Comparison of ENCODE assay signal across 14 cellular contexts in the genomic region with DNA sequence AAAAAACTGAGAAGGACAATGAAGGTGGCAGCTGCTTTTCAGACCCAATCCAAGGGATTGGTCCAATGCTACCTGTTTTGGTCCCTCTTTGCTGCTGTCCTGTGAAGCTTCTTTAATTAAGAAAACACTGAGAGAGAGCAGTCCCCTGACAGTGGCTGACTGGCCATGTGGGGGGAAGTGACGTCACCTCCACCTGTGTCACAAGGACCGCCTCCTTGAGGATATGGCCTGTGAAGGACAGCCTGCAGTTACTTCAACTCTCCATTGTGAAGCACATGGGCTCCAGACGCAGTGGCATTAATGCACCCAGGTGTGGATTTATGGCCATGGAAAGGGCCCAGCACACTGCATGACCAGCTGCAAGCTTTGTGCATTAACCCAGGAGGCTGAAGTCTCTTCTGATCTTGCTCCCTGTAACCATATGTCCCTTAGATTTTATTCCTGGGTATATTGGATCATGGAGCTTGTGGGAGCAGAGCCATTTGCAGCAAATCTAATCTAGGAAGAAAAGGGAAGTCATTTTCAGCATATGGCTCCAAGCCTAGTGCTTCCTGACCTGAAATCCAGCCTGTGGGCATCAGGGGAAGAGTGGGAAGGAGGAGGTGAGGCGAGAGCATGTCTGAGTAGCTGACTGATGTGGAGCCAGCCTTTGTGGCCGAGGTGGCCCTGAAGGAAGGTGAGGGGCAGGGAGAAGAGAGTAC. TPM values are rescaled to one million over a fixed set of nuclear protein-coding genes. Genes with fewer than 3 reads are reported as not detected.
A peak's percentile ranks its signal among the peaks of the same experiment; 100 is the strongest.
DNase-seq lines count a peak whose midpoint lies in the region; ATAC-seq and TF ChIP-seq lines count a peak whose summit lies in the region.
"Had no signal": no experiment of that assay in that cellular context is flagged by ENCODE, and none has a peak within 500 bp of the region (broad histone marks: within the 10 kb centered on the region; RNA-seq: fewer than 3 reads in every experiment).

No MANE protein-coding gene starts in this region.

- H3K4me1 Mint-ChIP-seq in activated CD4-positive, alpha-beta memory T cell treated with anti-CD3 and anti-CD28 coated beads for 36 hours (ENCODE audit: low read depth): peaks cover 3% of the 10 kb centered on the region
- H3K4me1 Mint-ChIP-seq in activated CD4-positive, alpha-beta memory T cell treated with anti-CD3 and anti-CD28 coated beads, Interleukin-2, amount 10 ng/mL, durations not matched to agents 7 days and 5 days: no peaks in the 10 kb centered on the region
- peaks cover 28% of the 10 kb centered on the region for H3K4me1 Mint-ChIP-seq in WTC11
- H3K4me1 Mint-ChIP-seq in stimulated activated effector memory CD8-positive, alpha-beta T cell treated with anti-CD3 and anti-CD28 coated beads, Interleukin-12 subunit alpha, Interleukin-12 subunit beta, amount 100 ng/mL, for 72 hours: peaks cover 28% of the 10 kb centered on the region

- H3K27ac Mint-ChIP-seq in activated CD4-positive, alpha-beta memory T cell treated with anti-CD3 and anti-CD28 coated beads for 36 hours: no peak overlapping the region
- H3K27ac Mint-ChIP-seq in activated CD4-positive, alpha-beta memory T cell treated with anti-CD3 and anti-CD28 coated beads, Interleukin-2, amount 10 ng/mL, durations not matched to agents 7 days and 5 days: no peak overlapping the region
- peak overlapping the region; percentile 55 for H3K27ac Mint-ChIP-seq in WTC11
- no peak overlapping the region for H3K27ac Mint-ChIP-seq in stimulated activated effector memory CD8-positive, alpha-beta T cell treated with anti-CD3 and anti-CD28 coated beads, Interleukin-12 subunit alpha, Interleukin-12 subunit beta, amount 100 ng/mL, for 72 hours

- 91 to 97% (median 94%) methylated on average over 5 of the region's 5 CpGs for WGBS in adrenal gland, 4 donors

- H3K9me3 ChIP-seq in adrenal gland (replicated peaks in 1 of 3): no peaks in the 10 kb centered on the region

- H3K4me3 Mint-ChIP-seq in activated CD4-positive, alpha-beta memory T cell treated with anti-CD3 and anti-CD28 coated beads for 36 hours: no peak overlapping the region
- no peak overlapping the region for H3K4me3 Mint-ChIP-seq in activated CD4-positive, alpha-beta memory T cell treated with anti-CD3 and anti-CD28 coated beads, Interleukin-2, amount 10 ng/mL, durations not matched to agents 7 days and 5 days
- H3K4me3 Mint-ChIP-seq in WTC11: no peak overlapping the region
- no peak overlapping the region for H3K4me3 Mint-ChIP-seq in stimulated activated effector memory CD8-positive, alpha-beta T cell treated with anti-CD3 and anti-CD28 coated beads, Interleukin-12 subunit alpha, Interleukin-12 subunit beta, amount 100 ng/mL, for 72 hours

- peaks cover 0 to 14% of the 10 kb centered on the region in 2 donors for H3K4me1 ChIP-seq in adrenal gland (replicated peaks in 1 of 2)

- no peaks in the 10 kb centered on the region for H3K9me3 Mint-ChIP-seq in activated CD4-positive, alpha-beta memory T cell treated with anti-CD3 and anti-CD28 coated beads for 36 hours
- no peaks in the 10 kb centered on the region for H3K9me3 Mint-ChIP-seq in activated CD4-positive, alpha-beta memory T cell treated with anti-CD3 and anti-CD28 coated beads, Interleukin-2, amount 10 ng/mL, durations not matched to agents 7 days and 5 days
- peaks cover 12% of the 10 kb centered on the region for H3K9me3 Mint-ChIP-seq in WTC11
- H3K9me3 Mint-ChIP-seq in stimulated activated effector memory CD8-positive, alpha-beta T cell treated with anti-CD3 and anti-CD28 coated beads, Interleukin-12 subunit alpha, Interleukin-12 subunit beta, amount 100 ng/mL, for 72 hours: no peaks in the 10 kb centered on the region

- peak; percentile 15 for DNase-seq in activated CD4-positive, alpha-beta memory T cell treated with anti-CD3 and anti-CD28 coated beads for 36 hours
- no peak for DNase-seq in activated CD4-positive, alpha-beta memory T cell treated with anti-CD3 and anti-CD28 coated beads, Interleukin-2, amount 10 ng/mL, durations not matched to agents 7 days and 5 days
- peak; percentile 22 for DNase-seq in NAMALWA (ENCODE audit: low spot score)
- no peak for DNase-seq in WTC11 (ENCODE audit: low spot score)
- no peak for DNase-seq in stimulated activated effector memory CD8-positive, alpha-beta T cell treated with anti-CD3 and anti-CD28 coated beads, Interleukin-12 subunit alpha, Interleukin-12 subunit beta, amount 100 ng/mL, for 72 hours (ENCODE audit: low spot score in 2 of 2)
- DNase-seq in activated CD4-positive, CD25-positive, alpha-beta regulatory T cell treated with anti-CD3 and anti-CD28 coated beads, Interleukin-2, amount 50 U/mL, for 72 hours: no peak
- DNase-seq in adrenal gland: no peak
- DNase-seq in Ammon's horn (ENCODE audit: low spot score): no peak
- DNase-seq: DND-41, NCI-H1092, NCI-H1694, NCI-H446, NCI-H748 treated with DMSO at 0.1 percent for 48 hours, SIG-M5 had no signal

- no peak overlapping the region for H3K4me3 ChIP-seq in adrenal gland

- peaks cover 3% of the 10 kb centered on the region for H3K36me3 Mint-ChIP-seq in activated CD4-positive, alpha-beta memory T cell treated with anti-CD3 and anti-CD28 coated beads for 36 hours
- peaks cover 6% of the 10 kb centered on the region for H3K36me3 Mint-ChIP-seq in activated CD4-positive, alpha-beta memory T cell treated with anti-CD3 and anti-CD28 coated beads, Interleukin-2, amount 10 ng/mL, durations not matched to agents 7 days and 5 days (ENCODE audit: low read depth)
- peaks cover 18% of the 10 kb centered on the region for H3K36me3 Mint-ChIP-seq in WTC11
- H3K36me3 Mint-ChIP-seq in stimulated activated effector memory CD8-positive, alpha-beta T cell treated with anti-CD3 and anti-CD28 coated beads, Interleukin-12 subunit alpha, Interleukin-12 subunit beta, amount 100 ng/mL, for 72 hours: no peaks in the 10 kb centered on the region

- TF ChIP-seq POLR2A in adrenal gland (IDR thresholded peaks at IDR 0.05): no peak

- POLR2A ChIA-PET in activated CD4-positive, alpha-beta memory T cell treated with anti-CD3 and anti-CD28 coated beads for 36 hours (lab: Charles Lee): interaction anchor here (0.6 kb wide), 1 partner anchor 130 kb away, joined by 3 read pairs; no protein-coding TSS in a partner anchor
- POLR2A ChIA-PET in activated CD4-positive, alpha-beta memory T cell treated with anti-CD3 and anti-CD28 coated beads, Interleukin-2, amount 10 ng/mL, durations not matched to agents 7 days and 5 days (lab: Charles Lee): no interaction called here
- POLR2A ChIA-PET in WTC11 (lab: Charles Lee): no interaction called here

- H3K36me3 ChIP-seq in adrenal gland (replicated peaks in 1 of 2): no peaks in the 10 kb centered on the region

- H3K27me3 ChIP-seq in adrenal gland: no peaks in the 10 kb centered on the region

- TF ChIP-seq CTCF in WTC11 (IDR thresholded peaks at IDR 0.05) (no peak), adrenal gland (IDR thresholded peaks at IDR 0.05) (no peak)

- no peak overlapping the region for H3K27ac ChIP-seq in adrenal gland

- CTCF ChIA-PET in activated CD4-positive, alpha-beta memory T cell treated with anti-CD3 and anti-CD28 coated beads for 36 hours (lab: Charles Lee): interaction anchor here (0.6 to 1.3 kb wide), 3 partner anchors 20 to 133 kb away, joined by 3 read pairs; no protein-coding TSS in a partner anchor
- CTCF ChIA-PET in activated CD4-positive, alpha-beta memory T cell treated with anti-CD3 and anti-CD28 coated beads, Interleukin-2, amount 10 ng/mL, durations not matched to agents 7 days and 5 days (lab: Charles Lee): no interaction called here
- CTCF ChIA-PET in WTC11 (lab: Charles Lee): interaction anchor here (0.6 kb wide), 1 partner anchor 31 kb away, joined by 3 read pairs; no protein-coding TSS in a partner anchor

- no peaks in the 10 kb centered on the region for H3K27me3 Mint-ChIP-seq in activated CD4-positive, alpha-beta memory T cell treated with anti-CD3 and anti-CD28 coated beads for 36 hours
- no peaks in the 10 kb centered on the region for H3K27me3 Mint-ChIP-seq in activated CD4-positive, alpha-beta memory T cell treated with anti-CD3 and anti-CD28 coated beads, Interleukin-2, amount 10 ng/mL, durations not matched to agents 7 days and 5 days
- H3K27me3 Mint-ChIP-seq in WTC11 (ENCODE audit: low read depth): no peaks in the 10 kb centered on the region

- peak; percentile 63 for ATAC-seq in WTC11
- peak; percentile 21 for ATAC-seq in stimulated activated effector memory CD8-positive, alpha-beta T cell treated with anti-CD3 and anti-CD28 coated beads, Interleukin-12 subunit alpha, Interleukin-12 subunit beta, amount 100 ng/mL, for 72 hours

- intact Hi-C loops in activated CD4-positive, alpha-beta memory T cell treated with anti-CD3 and anti-CD28 coated beads for 36 hours (cut with micrococcal nuclease): no loop called here
- intact Hi-C loops in adrenal gland (cut with DNase I): no loop called here

TF ChIP-seq in WTC11, 78 proteins besides CTCF, POLR2A, EP300 and RAD21 (continues in another document):
- no peak for TF ChIP-seq SMAD3 (CRISPR knock-in tag; IDR thresholded peaks at IDR 0.05; ENCODE audit: borderline replicate concordance)

RNA-seq across cellular contexts. Expression of gene KIF5C, which starts 32.2 kb away (rescaled TPM):
- total RNA-seq in activated CD4-positive, alpha-beta memory T cell treated with anti-CD3 and anti-CD28 coated beads for 36 hours: 10 to 100 TPM; 25.2 to 30.8 TPM
- total RNA-seq in activated CD4-positive, alpha-beta memory T cell treated with anti-CD3 and anti-CD28 coated beads, Interleukin-2, amount 10 ng/mL, durations not matched to agents 7 days and 5 days: 10 to 100 TPM; 14.7 to 21.7 TPM
- total RNA-seq in WTC11 (2021) (58.0 to 73.5 TPM (median 60.6 TPM) in 3 replicates), adrenal gland (10 to 100 TPM; 17.3 to 62.1 (median 20.9) TPM)
- 10 to 100 TPM; 16.0 to 31.2 (median 18.8) TPM for polyA plus RNA-seq in adrenal gland

Comparison
In these comparisons a context has a peak if more than half of its experiments do, and no peak if none do; other contexts are left out.
1. DNase-seq: peak in activated CD4-positive, alpha-beta memory T cell treated with anti-CD3 and anti-CD28 coated beads for 36 hours (single experiment) and NAMALWA (single experiment); none in activated CD4-positive, alpha-beta memory T cell treated with anti-CD3 and anti-CD28 coated beads, Interleukin-2, amount 10 ng/mL, durations not matched to agents 7 days and 5 days (single experiment), WTC11 (single experiment), stimulated activated effector memory CD8-positive, alpha-beta T cell treated with anti-CD3 and anti-CD28 coated beads, Interleukin-12 subunit alpha, Interleukin-12 subunit beta, amount 100 ng/mL, for 72 hours (0 of 2), activated CD4-positive, CD25-positive, alpha-beta regulatory T cell treated with anti-CD3 and anti-CD28 coated beads, Interleukin-2, amount 50 U/mL, for 72 hours (single experiment), adrenal gland (0 of 7) and Ammon's horn (single experiment).